13 cellular contexts compared by ENCODE assay signal in the genomic region with DNA sequence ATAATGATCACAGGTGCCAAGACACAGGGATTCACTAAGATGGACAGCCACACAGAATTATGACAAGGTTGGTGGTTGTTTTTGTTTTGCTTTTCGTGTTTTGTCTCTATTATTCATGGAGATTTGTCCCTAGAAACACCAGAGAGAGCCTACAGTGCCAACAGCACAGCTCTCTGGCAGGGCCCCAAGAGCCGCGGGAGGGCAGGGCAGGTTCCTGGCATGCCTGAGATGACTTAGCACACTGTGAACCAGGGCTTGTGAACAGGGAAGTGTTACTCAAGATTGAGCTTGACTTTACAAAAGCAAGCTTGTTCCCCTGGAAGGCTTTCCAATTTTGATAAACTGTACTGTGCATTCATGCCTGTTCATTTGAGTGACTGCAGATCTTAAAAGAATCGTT.
DNase-seq lines count a peak whose midpoint lies in the region; ATAC-seq and TF ChIP-seq lines count a peak whose summit lies in the region.
"Had no signal": no experiment of that assay in that cellular context is flagged by ENCODE, and none has a peak within 500 bp of the region (broad histone marks: within the 10 kb centered on the region; RNA-seq: fewer than 3 reads in every experiment).

No MANE protein-coding gene starts in this region.

- DNase-seq in NCI-H748 (lab: John Stamatoyannopoulos, UW; ENCODE audit: unreplicated experiment) (peak; percentile 12), NCI-H748 treated with DMSO at 0.1 percent for 48 hours (lab: John Stamatoyannopoulos, UW) (no peak), MCF 10A (ENCODE audit: unreplicated experiment) (peak; percentile 1), kidney tubule cell (ENCODE audit: low spot score) (peak; percentile 49), tibial nerve (ENCODE audit: low spot score in 2 of 2) (peak; percentile 59 to 68), GM19240 (ENCODE audit: insufficient read length, low spot score) (no peak), mesenteric fat pad (ENCODE audit: low spot score) (no peak)
- DNase-seq: effector memory CD8-positive, alpha-beta T cell; NCI-H1436; psoas muscle had no signal

- no peak overlapping the region for H3K4me3 Mint-ChIP-seq in MCF 10A (ENCODE audit: unreplicated experiment)
- no peak overlapping the region for H3K4me3 Mint-ChIP-seq in stimulated activated memory B cell treated with anti-CD40 and anti-IgM and Interleukin-4, amounts not matched to agents 10 μg/mL and 1 μg/mL and 100 μg/mL, for 72 hours
- H3K4me3 Mint-ChIP-seq: activated naive CD4-positive, alpha-beta T cell treated with anti-CD3 and anti-CD28 coated beads, Interleukin-2, amount 50 U/mL, for 24 hours; effector memory CD8-positive, alpha-beta T cell had no signal

- no peaks in the 10 kb centered on the region for H3K9me3 ChIP-seq in tibial nerve
- H3K9me3 ChIP-seq: psoas muscle had no signal

- no peak for ATAC-seq in stimulated activated memory B cell treated with anti-CD40 and anti-IgM and Interleukin-4, amounts not matched to agents 10 μg/mL and 1 μg/mL and 100 μg/mL, for 72 hours
- ATAC-seq: effector memory CD8-positive, alpha-beta T cell; Panc1; psoas muscle had no signal

- CTCF ChIA-PET in MCF 10A (lab: Yijun Ruan, JAX), result interaction anchor here (0.8 to 1.3 kb wide), 4 partner anchors 12 to 444 kb away, joined by 3 read pairs; no protein-coding TSS in a partner anchor

- no peak overlapping the region for H3K27ac Mint-ChIP-seq in MCF 10A (ENCODE audit: low read depth, unreplicated experiment)
- H3K27ac Mint-ChIP-seq in stimulated activated memory B cell treated with anti-CD40 and anti-IgM and Interleukin-4, amounts not matched to agents 10 μg/mL and 1 μg/mL and 100 μg/mL, for 72 hours, result no peak overlapping the region
- H3K27ac Mint-ChIP-seq: activated naive CD4-positive, alpha-beta T cell treated with anti-CD3 and anti-CD28 coated beads, Interleukin-2, amount 50 U/mL, for 24 hours; effector memory CD8-positive, alpha-beta T cell had no signal

- H3K36me3 ChIP-seq in tibial nerve, result no peaks in the 10 kb centered on the region

- H3K9me3 Mint-ChIP-seq in MCF 10A (ENCODE audit: unreplicated experiment), result peaks cover 19% of the 10 kb centered on the region
- peaks cover 7% of the 10 kb centered on the region for H3K9me3 Mint-ChIP-seq in stimulated activated memory B cell treated with anti-CD40 and anti-IgM and Interleukin-4, amounts not matched to agents 10 μg/mL and 1 μg/mL and 100 μg/mL, for 72 hours
- H3K9me3 Mint-ChIP-seq: activated naive CD4-positive, alpha-beta T cell treated with anti-CD3 and anti-CD28 coated beads, Interleukin-2, amount 50 U/mL, for 24 hours; effector memory CD8-positive, alpha-beta T cell had no signal

- no peaks in the 10 kb centered on the region for H3K36me3 Mint-ChIP-seq in MCF 10A (ENCODE audit: insufficient read depth, unreplicated experiment)
- H3K36me3 Mint-ChIP-seq in stimulated activated memory B cell treated with anti-CD40 and anti-IgM and Interleukin-4, amounts not matched to agents 10 μg/mL and 1 μg/mL and 100 μg/mL, for 72 hours, result no peaks in the 10 kb centered on the region
- H3K36me3 Mint-ChIP-seq: activated naive CD4-positive, alpha-beta T cell treated with anti-CD3 and anti-CD28 coated beads, Interleukin-2, amount 50 U/mL, for 24 hours had no signal

- peak; percentile 28 to 92 for TF ChIP-seq EP300 in tibial nerve (IDR thresholded peaks at IDR 0.05)

- H3K27me3 ChIP-seq in tibial nerve, result no peaks in the 10 kb centered on the region

- BruUV-seq in MCF 10A (replicated peaks; lab: Mats Ljungman, UMichigan), result no TSS peak

- TF ChIP-seq CTCF in MCF 10A (IDR thresholded peaks at IDR 0.05; ENCODE audit: unreplicated experiment) (no peak), tibial nerve (IDR thresholded peaks at IDR 0.05) (no peak)

- no peak overlapping the region for H3K4me3 ChIP-seq in tibial nerve
- H3K4me3 ChIP-seq: psoas muscle had no signal

- TF ChIP-seq POLR2A in tibial nerve (IDR thresholded peaks at IDR 0.05), result no peak

- WGBS in tibial nerve, 2 donors, result 7% methylated on average over 4 of the region's 4 CpGs

- H3K27me3 Mint-ChIP-seq in MCF 10A (ENCODE audit: insufficient read depth, unreplicated experiment), result no peaks in the 10 kb centered on the region
- no peaks in the 10 kb centered on the region for H3K27me3 Mint-ChIP-seq in stimulated activated memory B cell treated with anti-CD40 and anti-IgM and Interleukin-4, amounts not matched to agents 10 μg/mL and 1 μg/mL and 100 μg/mL, for 72 hours

- POLR2A ChIA-PET in MCF 10A (lab: Yijun Ruan, JAX), result interaction anchor here (0.8 to 1.6 kb wide), 3 partner anchors 14 to 242 kb away, joined by 3 to 10 read pairs (median 4); no protein-coding TSS in a partner anchor

- intact Hi-C loops in MCF 10A (cut with micrococcal nuclease), result no loop called here

- peak overlapping the region in 2 of 4 donors; percentile 63 to 70 for H3K27ac ChIP-seq in tibial nerve
- H3K27ac ChIP-seq: psoas muscle had no signal

- H3K4me1 ChIP-seq in tibial nerve, result peaks cover 0 to 41% (median 19%) of the 10 kb centered on the region in 4 donors
- H3K4me1 ChIP-seq: psoas muscle had no signal

- peaks cover 5% of the 10 kb centered on the region for H3K4me1 Mint-ChIP-seq in MCF 10A (ENCODE audit: insufficient read depth, unreplicated experiment)
- H3K4me1 Mint-ChIP-seq in stimulated activated memory B cell treated with anti-CD40 and anti-IgM and Interleukin-4, amounts not matched to agents 10 μg/mL and 1 μg/mL and 100 μg/mL, for 72 hours, result no peaks in the 10 kb centered on the region
- H3K4me1 Mint-ChIP-seq: activated naive CD4-positive, alpha-beta T cell treated with anti-CD3 and anti-CD28 coated beads, Interleukin-2, amount 50 U/mL, for 24 hours had no signal

Comparison
In these comparisons a context has a peak if more than half of its experiments do, and no peak if none do; other contexts are left out.
1. DNase-seq: peak in NCI-H748 (single experiment), MCF 10A (single experiment), kidney tubule cell (single experiment) and tibial nerve (2 of 2); none in NCI-H748 treated with DMSO at 0.1 percent for 48 hours (single experiment), GM19240 (single experiment) and mesenteric fat pad (single experiment).